ENCODE assay signal across 21 cellular contexts in the genomic region with DNA sequence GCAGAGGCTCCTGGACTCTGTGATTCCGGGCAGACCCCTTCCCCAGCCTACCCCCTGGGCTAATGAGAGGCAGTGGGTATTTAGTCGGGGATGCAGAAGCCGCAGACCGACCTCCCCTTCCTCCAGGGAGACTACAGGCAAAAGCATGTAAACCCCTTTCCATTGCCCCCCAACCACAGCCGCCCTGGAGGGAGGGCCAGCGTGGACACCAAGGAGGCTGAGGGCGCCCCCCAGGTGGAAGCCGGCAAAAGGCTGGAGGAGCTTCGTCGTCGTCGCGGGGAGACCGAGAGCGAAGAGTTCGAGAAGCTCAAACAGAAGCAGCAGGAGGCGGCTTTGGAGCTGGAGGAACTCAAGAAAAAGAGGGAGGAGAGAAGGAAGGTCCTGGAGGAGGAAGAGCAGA. TPM values are rescaled to one million over a fixed set of nuclear protein-coding genes. Genes with fewer than 3 reads are reported as not detected.
DNase-seq lines count a peak whose midpoint lies in the region; ATAC-seq and TF ChIP-seq lines count a peak whose summit lies in the region.
"Had no signal": no experiment of that assay in that cellular context is flagged by ENCODE, and none has a peak within 500 bp of the region (broad histone marks: within the 10 kb centered on the region; RNA-seq: fewer than 3 reads in every experiment).

No MANE protein-coding gene starts in this region.

- H4K20me1 ChIP-seq in IMR-90 (ENCODE audit: insufficient read depth, low read length): no peaks in the 10 kb centered on the region; the same call in 1 of the 2 replicates
- H4K20me1 ChIP-seq: BLaER1 had no signal

- no peak overlapping the region for H3K9ac ChIP-seq in IMR-90 (ENCODE audit: low read depth, low read length)
- no peak overlapping the region for H3K9ac ChIP-seq in neuronal stem cell (ENCODE audit: low read depth, low read length, poor library complexity)
- H3K9ac ChIP-seq: BLaER1 had no signal

- CTCF ChIA-PET in IMR-90 (lab: Yijun Ruan, JAX): interaction anchor here (0.6 kb wide), 1 partner anchor 224 kb away, joined by 3 read pairs; no protein-coding TSS in a partner anchor

- H3K14ac ChIP-seq in IMR-90 (replicated peaks; ENCODE audit: low read depth, low read length): no peak overlapping the region
- H3K14ac ChIP-seq in neuronal stem cell (ENCODE audit: low read length): peak overlapping the region; percentile 6

- H3K4me1 ChIP-seq in IMR-90 (ENCODE audit: control insufficient read depth, insufficient read depth, low read length) (peaks cover 1% of the 10 kb centered on the region; the same call in 1 of the 2 replicates), esophagus muscularis mucosa (peaks cover 0 to 51% (median 43%) of the 10 kb centered on the region in 4 donors), neuronal stem cell (ENCODE audit: control insufficient read depth in 2 of 2, insufficient read depth in 1 of 2, low read depth in 1 of 2, low read length in 2 of 2) (no peaks in the 10 kb centered on the region), upper lobe of right lung (no peaks in the 10 kb centered on the region)

- no peak for TF ChIP-seq RAD21 in IMR-90 (IDR thresholded peaks at IDR 0.05; ENCODE audit: low read length)

- H2BK15ac ChIP-seq in IMR-90 (ENCODE audit: low read depth, low read length) (no peak overlapping the region), neuronal stem cell (ENCODE audit: low read length) (no peak overlapping the region)

- H2AK5ac ChIP-seq in IMR-90 (ENCODE audit: low read depth, low read length) (no peak overlapping the region), neuronal stem cell (ENCODE audit: low read depth, low read length) (no peak overlapping the region)

- TF ChIP-seq POLR2A in IMR-90 (IDR thresholded peaks at IDR 0.05; ENCODE audit: low read depth, low read length): no peak
- TF ChIP-seq POLR2A in esophagus muscularis mucosa (IDR thresholded peaks at IDR 0.05; ENCODE audit: low read depth): no peak

- H3K23ac ChIP-seq in IMR-90 (ENCODE audit: low read depth, low read length) (no peak overlapping the region), neuronal stem cell (ENCODE audit: low read depth, low read length, poor library complexity) (no peak overlapping the region)

- H4K8ac ChIP-seq in IMR-90 (ENCODE audit: low read depth in 2 of 2, low read length in 2 of 2) (no peak overlapping the region), neuronal stem cell (ENCODE audit: low read depth, low read length) (no peak overlapping the region)

- POLR2A ChIA-PET in IMR-90 (lab: Charles Lee; ENCODE audit: unreplicated experiment): no interaction called here

- H2BK20ac ChIP-seq in IMR-90 (ENCODE audit: low read depth, low read length): no peak overlapping the region

- TF ChIP-seq CTCF in IMR-90 (conservative IDR thresholded peaks at IDR 0.05; ENCODE audit: low read depth, low read length) (no peak), esophagus muscularis mucosa (IDR thresholded peaks at IDR 0.05) (no peak), upper lobe of right lung (IDR thresholded peaks at IDR 0.05) (no peak)

- no peak overlapping the region for H2BK120ac ChIP-seq in IMR-90 (ENCODE audit: low read depth, low read length)
- no peak overlapping the region for H2BK120ac ChIP-seq in neuronal stem cell (ENCODE audit: low read depth, low read length)

- H3K9me1 ChIP-seq in IMR-90 (ENCODE audit: insufficient read depth, low read length): no peaks in the 10 kb centered on the region

- H3K36me3 ChIP-seq in IMR-90 (ENCODE audit: control insufficient read depth, insufficient read depth, low read length) (peaks cover 46% of the 10 kb centered on the region), esophagus muscularis mucosa (peaks cover 63 to 95% (median 82%) of the 10 kb centered on the region in 4 donors), neuronal stem cell (replicated peaks in 1 of 2; ENCODE audit: control insufficient read depth in 2 of 2, insufficient read depth in 2 of 2, low read length in 2 of 2) (peaks cover 20 to 83% of the 10 kb centered on the region in 2 donors), upper lobe of right lung (peaks cover 34% of the 10 kb centered on the region)

- dilution Hi-C loops in IMR-90 (cut with HindIII; ENCODE audit: low sequenced_read_pairs, unreplicated experiment): no loop called here

- H3K4ac ChIP-seq in IMR-90 (ENCODE audit: low read depth, low read length) (no peak overlapping the region), neuronal stem cell (ENCODE audit: low read length) (no peak overlapping the region)

- H3K27ac ChIP-seq in IMR-90 (ENCODE audit: insufficient read depth, low read length): peak overlapping the region; percentile 17; the same call in 1 of the 2 replicates
- H3K27ac ChIP-seq in esophagus muscularis mucosa (replicated peaks in 1 of 4): peak overlapping the region; percentile 2 to 89 (median 66)
- H3K27ac ChIP-seq in neuronal stem cell (replicated peaks; ENCODE audit: low read length): no peak overlapping the region
- H3K27ac ChIP-seq in upper lobe of right lung: no peak overlapping the region
- H3K27ac ChIP-seq: BLaER1 had no signal

- no peak overlapping the region for H2BK12ac ChIP-seq in neuronal stem cell (ENCODE audit: low read length)

- 96% methylated on average over 12 of the region's 17 CpGs; no CpG with 5 or more reads in 1 of the 2 experiments for WGBS in IMR-90 (ENCODE audit: extremely low coverage in 2 of 2, insufficient read length in 1 of 2), 2 experiments
- WGBS in esophagus muscularis mucosa: 94% methylated on average over 17 of the region's 17 CpGs
- no CpG with 5 or more reads among the region's 17 CpGs for whole genome bisulfite sequencing in neuronal stem cell (ENCODE audit: extremely low coverage in 2 of 2, insufficient read length in 2 of 2, insufficient replicate concordance in 1 of 2), 2 donors

- no peak overlapping the region for H3K56ac ChIP-seq in IMR-90 (ENCODE audit: extremely low read depth, insufficient read depth, low read length)

- H3K18ac ChIP-seq in IMR-90 (ENCODE audit: low read depth, low read length) (no peak overlapping the region), neuronal stem cell (ENCODE audit: low read length) (no peak overlapping the region)

- no peak overlapping the region for H4K91ac ChIP-seq in IMR-90 (ENCODE audit: insufficient read depth, low read depth, low read length)
- H4K91ac ChIP-seq in neuronal stem cell (ENCODE audit: low read depth, low read length, poor library complexity): no peak overlapping the region

- H2BK5ac ChIP-seq in IMR-90 (ENCODE audit: low read depth, low read length, poor library complexity, severe bottlenecking): no peak overlapping the region
- H2BK5ac ChIP-seq in neuronal stem cell (ENCODE audit: low read length): no peak overlapping the region

- in situ Hi-C loops in IMR-90 (cut with MboI; ENCODE audit: low sequenced_read_pairs): loop anchor here (5.0 kb wide), 1 partner anchor 260 kb away; no protein-coding TSS in a partner anchor

- H3K4me3 ChIP-seq in IMR-90 (ENCODE audit: insufficient read depth, low read depth, low read length): no peak overlapping the region
- no peak overlapping the region for H3K4me3 ChIP-seq in esophagus muscularis mucosa
- no peak overlapping the region for H3K4me3 ChIP-seq in neuronal stem cell (ENCODE audit: low read length in 2 of 2)
- no peak overlapping the region for H3K4me3 ChIP-seq in upper lobe of right lung
- H3K4me3 ChIP-seq: BLaER1 had no signal

- H3K4me2 ChIP-seq in IMR-90 (ENCODE audit: low read depth, low read length): no peak overlapping the region
- no peak overlapping the region for H3K4me2 ChIP-seq in neuronal stem cell (ENCODE audit: insufficient read depth, low read length, poor library complexity, severe bottlenecking)
- H3K4me2 ChIP-seq: BLaER1 had no signal

- H2AFZ ChIP-seq in IMR-90 (replicated peaks; ENCODE audit: low read length, poor library complexity) (no peak overlapping the region), neuronal stem cell (ENCODE audit: low read length) (no peak overlapping the region)

- no peak overlapping the region for H4K5ac ChIP-seq in IMR-90 (ENCODE audit: low read depth, low read length)

- no peak for ATAC-seq in IMR-90 (ENCODE audit: low read depth)
- ATAC-seq in upper lobe of right lung: no peak
- no peak for ATAC-seq in HG02642 (IDR thresholded peaks at IDR 0.05; ENCODE audit: poor library complexity, unreplicated experiment)
- ATAC-seq: CD8-positive, alpha-beta T cell had no signal

- H3K9me3 ChIP-seq in IMR-90 (ENCODE audit: control insufficient read depth, insufficient read depth, low read length) (no peaks in the 10 kb centered on the region), esophagus muscularis mucosa (no peaks in the 10 kb centered on the region), neuronal stem cell (replicated peaks in 1 of 2; ENCODE audit: control insufficient read depth in 2 of 2, insufficient read depth in 1 of 2, low read depth in 1 of 2, low read length in 2 of 2) (peaks cover 4 to 6% of the 10 kb centered on the region in 2 donors), upper lobe of right lung (no peaks in the 10 kb centered on the region)
- H3K9me3 ChIP-seq: BLaER1 had no signal

- H3K27me3 ChIP-seq in IMR-90 (ENCODE audit: control insufficient read depth, insufficient read depth, low read length) (no peaks in the 10 kb centered on the region), esophagus muscularis mucosa (no peaks in the 10 kb centered on the region), neuronal stem cell (ENCODE audit: control insufficient read depth in 3 of 3, insufficient read depth in 3 of 3, low read depth in 1 of 3, low read length in 3 of 3) (no peaks in the 10 kb centered on the region), upper lobe of right lung (no peaks in the 10 kb centered on the region)
- H3K27me3 ChIP-seq: BLaER1 had no signal

- no peak for DNase-seq in IMR-90
- no peak for DNase-seq in esophagus muscularis mucosa (ENCODE audit: extremely low spot score)
- DNase-seq in neuronal stem cell (ENCODE audit: low spot score): no peak
- DNase-seq in upper lobe of right lung: peak; percentile 52
- no peak for DNase-seq in SW 1271 (lab: John Stamatoyannopoulos, UW)
- no peak for DNase-seq in NCI-H2081 (lab: John Stamatoyannopoulos, UW)
- DNase-seq: Calu3; CD8-positive, alpha-beta T cell; GOT3; HCEC 1CT; Karpas-422; MV-4-11; NCI-H1105 treated with DMSO at 0.1 percent for 48 hours; NCI-H2029 treated with DMSO at 0.1 percent for 48 hours; NCI-H2171; NCI-H345; NCI-H524; NCI-H774; NK-92 treated with Interleukin-12 subunit alpha and Interleukin-12 subunit beta, amount 100 ng/mL, for 24 hours had no signal

- BruUV-seq in IMR-90 (replicated peaks; lab: Mats Ljungman, UMichigan): no TSS peak

- intact Hi-C loops in IMR-90 (cut with micrococcal nuclease): no loop called here
- intact Hi-C loops in esophagus muscularis mucosa (cut with DNase I): no loop called here
- intact Hi-C loops in upper lobe of right lung (cut with DNase I): no loop called here

- no peak overlapping the region for H2AK9ac ChIP-seq in IMR-90 (replicated peaks; ENCODE audit: low read depth, low read length, poor library complexity)

- peaks cover 18 to 51% of the 10 kb centered on the region in 2 experiments for H3K79me1 ChIP-seq in IMR-90 (ENCODE audit: low read depth in 1 of 2, low read length in 2 of 2)
- no peaks in the 10 kb centered on the region for H3K79me1 ChIP-seq in neuronal stem cell (ENCODE audit: low read depth, low read length)

- TF ChIP-seq EP300 in esophagus muscularis mucosa (IDR thresholded peaks at IDR 0.05): no peak

RNA-seq across cellular contexts. Expression of gene AGBL3, which starts 39.0 kb away (rescaled TPM):
- 0.18 and 0.28 TPM in 2 replicates for total RNA-seq in IMR-90 (2012; rRNA removed)
- 0.16 and 0.65 TPM in 2 replicates for polyA plus RNA-seq in IMR-90 (2012; rRNA removed)
- 0.13 and 0.24 TPM in 2 replicates for polyA plus RNA-seq in IMR-90 (2012; cell fraction: cytosol; rRNA removed)
- 0.08 and 0.55 TPM in 2 replicates for polyA plus RNA-seq in IMR-90 (2012; cell fraction: nucleus; rRNA removed; ENCODE audit: low replicate concordance)
- 1 to 10 TPM in 3 of 4 donors, under 1 TPM in 1; 0.66 to 3.3 (median 1.7) TPM for total RNA-seq in esophagus muscularis mucosa
- 2.1 TPM for polyA plus RNA-seq in neuronal stem cell (2013, experiment 1 of 2)
- polyA plus RNA-seq in neuronal stem cell (2013, experiment 2 of 2): 2.2 TPM
- total RNA-seq in upper lobe of right lung: 3.9 TPM

Comparison
In these comparisons a context has a peak if more than half of its experiments do, and no peak if none do; other contexts are left out.
1. H3K27ac ChIP-seq: peak in IMR-90 (single experiment) and esophagus muscularis mucosa (4 of 4); none in neuronal stem cell (single experiment) and upper lobe of right lung (single experiment).